In genomic region chr1:27192039-27192529, GRCh38 we compare ENCODE assay signal across 1 cellular context.
TF ChIP-seq lines count a peak whose summit lies in the region.

No MANE protein-coding gene starts in this region.

TF ChIP-seq in HEK293, 187 proteins besides CTCF, POLR2A, EP300 and RAD21 (continued from another document):
- TF ChIP-seq ZNF18 (tag by site-specific recombination; IDR thresholded peaks at IDR 0.05) (no peak), KLF16 (tag by site-specific recombination; IDR thresholded peaks at IDR 0.05) (no peak)
